13 cellular contexts compared by ENCODE assay signal in genomic region chr12:130878193-130879185, GRCh38. TPM values are rescaled to one million over a fixed set of nuclear protein-coding genes. Genes with fewer than 3 reads are reported as not detected.
DNase-seq lines count a peak whose midpoint lies in the region; ATAC-seq and TF ChIP-seq lines count a peak whose summit lies in the region.
"Had no signal": no experiment of that assay in that cellular context is flagged by ENCODE, and none has a peak within 500 bp of the region (broad histone marks: within the 10 kb centered on the region; RNA-seq: fewer than 3 reads in every experiment).

No MANE protein-coding gene starts in this region.

- H2AFZ ChIP-seq in OCI-LY1 (ENCODE audit: low read length): no peak overlapping the region
- H2AFZ ChIP-seq in hepatocyte: no peak overlapping the region

- H3K27ac Mint-ChIP-seq in CD4-positive, alpha-beta memory T cell: peak overlapping the region in 5 of 7 donors; percentile 19 to 64 (median 36)
- no peak overlapping the region for H3K27ac Mint-ChIP-seq in activated CD8-positive, alpha-beta T cell treated with anti-CD3 and anti-CD28 coated beads, Interleukin-2, amount 10 ng/mL, durations not matched to agents 7 days and 5 days
- H3K27ac Mint-ChIP-seq: dendritic cell treated with granulocyte-macrophage colony-stimulating factor and Interleukin-4, amounts not matched to agents 40 ng/mL and 50 ng/mL, for 4 days had no signal

- peaks cover 29% of the 10 kb centered on the region for H3K4me1 ChIP-seq in CD4-positive, alpha-beta memory T cell (ENCODE audit: insufficient read depth, low read length)
- H3K4me1 ChIP-seq in OCI-LY1 (ENCODE audit: insufficient read depth, low read length, severe bottlenecking): peaks cover 72% of the 10 kb centered on the region
- peaks cover 4% of the 10 kb centered on the region for H3K4me1 ChIP-seq in hepatocyte (ENCODE audit: insufficient read depth)

- H3K27me3 Mint-ChIP-seq in CD4-positive, alpha-beta memory T cell: no peaks in the 10 kb centered on the region
- no peaks in the 10 kb centered on the region for H3K27me3 Mint-ChIP-seq in activated CD8-positive, alpha-beta T cell treated with anti-CD3 and anti-CD28 coated beads, Interleukin-2, amount 10 ng/mL, durations not matched to agents 7 days and 5 days (ENCODE audit: low read depth)

- ATAC-seq in GM18511 (IDR thresholded peaks at IDR 0.05; ENCODE audit: unreplicated experiment): peak; percentile 1
- ATAC-seq in HG03378 (IDR thresholded peaks at IDR 0.05; ENCODE audit: unreplicated experiment): no peak
- ATAC-seq in HG03354 (IDR thresholded peaks at IDR 0.05; ENCODE audit: poor library complexity, severe bottlenecking, unreplicated experiment): no peak
- ATAC-seq in omental fat pad (ENCODE audit: low FRiP score): no peak
- no peak for ATAC-seq in activated CD8-positive, alpha-beta T cell treated with anti-CD3 and anti-CD28 coated beads, Interleukin-2, amount 10 ng/mL, durations not matched to agents 7 days and 5 days

- no peaks in the 10 kb centered on the region for H3K9me2 ChIP-seq in OCI-LY1 (ENCODE audit: low read depth, low read length)
- H3K9me2 ChIP-seq in hepatocyte (replicated peaks; ENCODE audit: insufficient read depth): no peaks in the 10 kb centered on the region

- H3K4me2 ChIP-seq in OCI-LY1 (ENCODE audit: low read length) (peak overlapping the region; percentile 64), hepatocyte (no peak overlapping the region)

- peaks cover 2% of the 10 kb centered on the region; the same call in 1 of the 2 replicates for H3K79me2 ChIP-seq in OCI-LY1 (ENCODE audit: insufficient read depth, low read length)
- peaks cover 18% of the 10 kb centered on the region for H3K79me2 ChIP-seq in hepatocyte

- H3K4me3 Mint-ChIP-seq in CD4-positive, alpha-beta memory T cell: peak overlapping the region in 1 of 8 donors; percentile 50
- H3K4me3 Mint-ChIP-seq in activated CD8-positive, alpha-beta T cell treated with anti-CD3 and anti-CD28 coated beads, Interleukin-2, amount 10 ng/mL, durations not matched to agents 7 days and 5 days: no peak overlapping the region
- H3K4me3 Mint-ChIP-seq: dendritic cell treated with granulocyte-macrophage colony-stimulating factor and Interleukin-4, amounts not matched to agents 40 ng/mL and 50 ng/mL, for 4 days had no signal

- WGBS in hepatocyte (ENCODE audit: low lambda C conversion rate, missing lambda C conversion rate): 71% methylated on average over 24 of the region's 24 CpGs

- intact Hi-C loops in CD4-positive, alpha-beta memory T cell (cut with micrococcal nuclease): no loop called here

- TF ChIP-seq CTCF in OCI-LY1 (IDR thresholded peaks at IDR 0.05; ENCODE audit: low read length): no peak
- TF ChIP-seq CTCF in hepatocyte (IDR thresholded peaks at IDR 0.05; ENCODE audit: poor library complexity): no peak
- no peak for TF ChIP-seq CTCF in omental fat pad (IDR thresholded peaks at IDR 0.05)

- H3K27me3 ChIP-seq in CD4-positive, alpha-beta memory T cell (ENCODE audit: insufficient read depth, low read length): no peaks in the 10 kb centered on the region
- H3K27me3 ChIP-seq in OCI-LY1 (ENCODE audit: insufficient read depth, low read length) (no peaks in the 10 kb centered on the region), hepatocyte (no peaks in the 10 kb centered on the region)
- H3K27me3 ChIP-seq: SJSA1, testis had no signal

- H3K36me3 Mint-ChIP-seq in CD4-positive, alpha-beta memory T cell: peaks cover 29 to 45% of the 10 kb centered on the region in 2 donors
- peaks cover 46% of the 10 kb centered on the region for H3K36me3 Mint-ChIP-seq in activated CD8-positive, alpha-beta T cell treated with anti-CD3 and anti-CD28 coated beads, Interleukin-2, amount 10 ng/mL, durations not matched to agents 7 days and 5 days (ENCODE audit: low read depth)

- peaks cover 5% of the 10 kb centered on the region; the same call in 1 of the 2 replicates for H4K20me1 ChIP-seq in OCI-LY1 (ENCODE audit: insufficient read depth, low read length)
- peaks cover 22% of the 10 kb centered on the region for H4K20me1 ChIP-seq in hepatocyte (ENCODE audit: insufficient read depth, poor library complexity, severe bottlenecking)

- POLR2A ChIA-PET in CD4-positive, alpha-beta memory T cell (lab: Charles Lee; ENCODE audit: partially characterized antibody): no interaction called here
- POLR2A ChIA-PET in activated CD8-positive, alpha-beta T cell treated with anti-CD3 and anti-CD28 coated beads, Interleukin-2, amount 10 ng/mL, durations not matched to agents 7 days and 5 days (lab: Charles Lee): no interaction called here

- H3K4me1 Mint-ChIP-seq in CD4-positive, alpha-beta memory T cell: peaks cover 27 to 62% (median 46%) of the 10 kb centered on the region in 4 donors
- peaks cover 57% of the 10 kb centered on the region for H3K4me1 Mint-ChIP-seq in activated CD8-positive, alpha-beta T cell treated with anti-CD3 and anti-CD28 coated beads, Interleukin-2, amount 10 ng/mL, durations not matched to agents 7 days and 5 days (ENCODE audit: low read depth)

- peaks cover 36% of the 10 kb centered on the region for H3F3A ChIP-seq in OCI-LY1 (ENCODE audit: insufficient read depth, low read length)

- no peak overlapping the region for H3K4me3 ChIP-seq in CD4-positive, alpha-beta memory T cell (ENCODE audit: low read length in 2 of 2)
- H3K4me3 ChIP-seq in OCI-LY1 (ENCODE audit: low read depth, low read length, poor library complexity, severe bottlenecking) (peak overlapping the region; percentile 18), hepatocyte (no peak overlapping the region)
- H3K4me3 ChIP-seq: SJSA1, testis had no signal

- H3K9me3 ChIP-seq in CD4-positive, alpha-beta memory T cell (ENCODE audit: control insufficient read depth in 1 of 2, low read length in 2 of 2): no peaks in the 10 kb centered on the region
- H3K9me3 ChIP-seq in OCI-LY1 (ENCODE audit: low read length) (no peaks in the 10 kb centered on the region), hepatocyte (ENCODE audit: low read depth) (no peaks in the 10 kb centered on the region)
- H3K9me3 ChIP-seq: SJSA1, testis had no signal

- peaks cover 34% of the 10 kb centered on the region for H3K36me3 ChIP-seq in CD4-positive, alpha-beta memory T cell (ENCODE audit: insufficient read depth, low read length)
- H3K36me3 ChIP-seq in OCI-LY1 (ENCODE audit: insufficient read depth, low read length) (peaks cover 45% of the 10 kb centered on the region), hepatocyte (replicated peaks; ENCODE audit: insufficient read depth, low read depth) (peaks cover 5% of the 10 kb centered on the region)

- DNase-seq in CD4-positive, alpha-beta memory T cell: no peak
- peak; percentile 32 for DNase-seq in hepatocyte (ENCODE audit: low spot score)
- no peak for DNase-seq in omental fat pad (ENCODE audit: low spot score)
- no peak for DNase-seq in activated CD8-positive, alpha-beta T cell treated with anti-CD3 and anti-CD28 coated beads, Interleukin-2, amount 10 ng/mL, durations not matched to agents 7 days and 5 days
- DNase-seq: activated T-cell treated with anti-CD3 and anti-CD28 coated beads for 4 hours, NCI-H146, testis had no signal

- peak overlapping the region; percentile 28; the same call in 1 of the 2 replicates for H3K9ac ChIP-seq in OCI-LY1 (ENCODE audit: low read length)

- H3K27ac ChIP-seq in CD4-positive, alpha-beta memory T cell (ENCODE audit: low read depth, low read length): no peak overlapping the region
- H3K27ac ChIP-seq in OCI-LY1 (ENCODE audit: low read depth, low read length, poor library complexity, severe bottlenecking) (peak overlapping the region; percentile 78), hepatocyte (no peak overlapping the region)
- H3K27ac ChIP-seq: SJSA1, testis had no signal

- CTCF ChIA-PET in CD4-positive, alpha-beta memory T cell (lab: Charles Lee; ENCODE audit: partially characterized antibody): no interaction called here
- CTCF ChIA-PET in activated CD8-positive, alpha-beta T cell treated with anti-CD3 and anti-CD28 coated beads, Interleukin-2, amount 10 ng/mL, durations not matched to agents 7 days and 5 days (lab: Charles Lee): no interaction called here

- no peaks in the 10 kb centered on the region for H3K9me3 Mint-ChIP-seq in CD4-positive, alpha-beta memory T cell
- no peaks in the 10 kb centered on the region for H3K9me3 Mint-ChIP-seq in activated CD8-positive, alpha-beta T cell treated with anti-CD3 and anti-CD28 coated beads, Interleukin-2, amount 10 ng/mL, durations not matched to agents 7 days and 5 days (ENCODE audit: insufficient read depth)
- H3K9me3 Mint-ChIP-seq: dendritic cell treated with granulocyte-macrophage colony-stimulating factor and Interleukin-4, amounts not matched to agents 40 ng/mL and 50 ng/mL, for 4 days had no signal

RNA-seq across cellular contexts. Expression of gene RAN, which starts 6.6 kb away (rescaled TPM):
- total RNA-seq in CD4-positive, alpha-beta memory T cell: 100 to 1,000 TPM; 289 to 333 TPM
- polyA plus RNA-seq in CD4-positive, alpha-beta memory T cell: 100 to 1,000 TPM; 750 to 868 TPM
- total RNA-seq in hepatocyte (292 and 300 TPM in 2 replicates), omental fat pad (100 to 1,000 TPM; 159 to 468 (median 228) TPM)
- 660 and 673 TPM in 2 replicates for polyA plus RNA-seq in hepatocyte
- total RNA-seq in activated CD8-positive, alpha-beta T cell treated with anti-CD3 and anti-CD28 coated beads, Interleukin-2, amount 10 ng/mL, durations not matched to agents 7 days and 5 days: 1,000 to 10,000 TPM; 1,319 to 1,332 TPM

RNA-seq across cellular contexts. Expression of gene STX2, which starts 39.4 kb away (rescaled TPM):
- total RNA-seq in CD4-positive, alpha-beta memory T cell: 10 to 100 TPM; 30.2 to 35.3 TPM
- polyA plus RNA-seq in CD4-positive, alpha-beta memory T cell: 10 to 100 TPM; 12.1 to 12.9 TPM
- total RNA-seq in hepatocyte (16.9 and 23.1 TPM in 2 replicates), omental fat pad (10 to 100 TPM; 30.6 to 37.6 (median 33.5) TPM)
- 12.4 and 15.8 TPM in 2 replicates for polyA plus RNA-seq in hepatocyte
- 10 to 100 TPM; 24.5 to 24.9 TPM for total RNA-seq in activated CD8-positive, alpha-beta T cell treated with anti-CD3 and anti-CD28 coated beads, Interleukin-2, amount 10 ng/mL, durations not matched to agents 7 days and 5 days
